Comparison of ENCODE assay signal across 13 cellular contexts in genomic region chr3:113136529-113136928, GRCh38.
DNase-seq lines count a peak whose midpoint lies in the region; ATAC-seq and TF ChIP-seq lines count a peak whose summit lies in the region.
"Had no signal": no experiment of that assay in that cellular context is flagged by ENCODE, and none has a peak within 500 bp of the region (broad histone marks: within the 10 kb centered on the region; RNA-seq: fewer than 3 reads in every experiment).

No MANE protein-coding gene starts in this region.

- H3K4me2 ChIP-seq in HCT116 (ENCODE audit: low read length) = no peak overlapping the region

- BruUV-seq in HCT116 (replicated peaks; lab: Mats Ljungman, UMichigan) = no TSS peak

- no peaks in the 10 kb centered on the region for H3K9me3 ChIP-seq in HCT116 (ENCODE audit: control insufficient read depth in 1 of 2, insufficient read depth in 1 of 2, low read depth in 1 of 2, low read length in 2 of 2)
- no peaks in the 10 kb centered on the region for H3K9me3 ChIP-seq in gastroesophageal sphincter

- TF ChIP-seq POLR2A in HCT116 (IDR thresholded peaks at IDR 0.05; ENCODE audit: borderline replicate concordance, extremely low read depth, insufficient read depth, insufficient read length) = no peak
- TF ChIP-seq POLR2A in gastroesophageal sphincter (IDR thresholded peaks at IDR 0.05) = no peak
- no peak for TF ChIP-seq POLR2A in GM18505 (IDR thresholded peaks at IDR 0.05; ENCODE audit: borderline replicate concordance, extremely low read depth, insufficient read depth, insufficient read length)

- RAD21 ChIA-PET in HCT116 (lab: Charles Lee; ENCODE audit: low non-redundant PET in 1 of 2, low total read pairs in 2 of 2, uncharacterized antibody in 2 of 2, unreplicated experiment in 2 of 2) = no interaction called here

- no peaks in the 10 kb centered on the region for H3K36me3 ChIP-seq in HCT116 (ENCODE audit: control insufficient read depth in 1 of 2, insufficient read depth in 2 of 2, low read length in 2 of 2)
- no peaks in the 10 kb centered on the region for H3K36me3 ChIP-seq in gastroesophageal sphincter

- H3K9me2 ChIP-seq in HCT116 (ENCODE audit: insufficient read depth) = no peaks in the 10 kb centered on the region

- H3K36me3 Mint-ChIP-seq in neural crest cell (ENCODE audit: low read depth) = peaks cover 9% of the 10 kb centered on the region
- peaks cover 0 to 1% of the 10 kb centered on the region in 2 donors for H3K36me3 Mint-ChIP-seq in stimulated activated naive B cell treated with anti-CD40 and anti-IgM and Interleukin-4, amounts not matched to agents 10 μg/mL and 1 μg/mL and 100 μg/mL, for 72 hours

- intact Hi-C loops in HCT116 (cut with micrococcal nuclease) = loop anchor here (1.0 to 5.0 kb wide), 3 partner anchors 84 to 491 kb away; no protein-coding TSS in a partner anchor

- TF ChIP-seq CTCF in HCT116 (IDR thresholded peaks at IDR 0.05 in 2 of 3, conservative IDR thresholded peaks at IDR 0.05 in 1 of 3; ENCODE audit: borderline replicate concordance in 1 of 3, insufficient read depth in 1 of 3, low read depth in 2 of 3, low read length in 2 of 3) (no peak), gastroesophageal sphincter (IDR thresholded peaks at IDR 0.05) (no peak), neural crest cell (conservative IDR thresholded peaks at IDR 0.05) (no peak)

- H3K4me1 Mint-ChIP-seq in neural crest cell = peaks cover 19% of the 10 kb centered on the region
- H3K4me1 Mint-ChIP-seq in stimulated activated naive B cell treated with anti-CD40 and anti-IgM and Interleukin-4, amounts not matched to agents 10 μg/mL and 1 μg/mL and 100 μg/mL, for 72 hours = peaks cover 2 to 4% of the 10 kb centered on the region in 2 donors
- H3K4me1 Mint-ChIP-seq: B cell had no signal

- 79 to 87% methylated on average over 5 of the region's 5 CpGs for WGBS in gastroesophageal sphincter (ENCODE audit: low coverage in 1 of 2), 2 donors

- POLR2A ChIA-PET in HCT116 (lab: Charles Lee) = no interaction called here

- H3K4me3 ChIP-seq in HCT116 (replicated peaks in 1 of 2; ENCODE audit: low read depth in 1 of 2, low read length in 2 of 2) = no peak overlapping the region
- H3K4me3 ChIP-seq in gastroesophageal sphincter = no peak overlapping the region
- H3K4me3 ChIP-seq: GM23248 had no signal

- H3K27ac ChIP-seq in HCT116 (ENCODE audit: low read depth, low read length) (no peak overlapping the region), gastroesophageal sphincter (peak overlapping the region; percentile 14 to 56 (median 46))
- H3K27ac ChIP-seq: GM23248 had no signal

- no peaks in the 10 kb centered on the region for H3K27me3 Mint-ChIP-seq in neural crest cell (ENCODE audit: low read depth)
- no peaks in the 10 kb centered on the region for H3K27me3 Mint-ChIP-seq in stimulated activated naive B cell treated with anti-CD40 and anti-IgM and Interleukin-4, amounts not matched to agents 10 μg/mL and 1 μg/mL and 100 μg/mL, for 72 hours
- H3K27me3 Mint-ChIP-seq: B cell; CD4-positive, alpha-beta T cell had no signal

- H3K9me3 Mint-ChIP-seq in neural crest cell = peaks cover 8% of the 10 kb centered on the region
- peaks cover 0 to 2% of the 10 kb centered on the region in 2 donors for H3K9me3 Mint-ChIP-seq in stimulated activated naive B cell treated with anti-CD40 and anti-IgM and Interleukin-4, amounts not matched to agents 10 μg/mL and 1 μg/mL and 100 μg/mL, for 72 hours

- no peaks in the 10 kb centered on the region for H4K20me1 ChIP-seq in HCT116 (ENCODE audit: insufficient read depth)

- no peak overlapping the region for H3K4me3 Mint-ChIP-seq in neural crest cell
- no peak overlapping the region for H3K4me3 Mint-ChIP-seq in stimulated activated naive B cell treated with anti-CD40 and anti-IgM and Interleukin-4, amounts not matched to agents 10 μg/mL and 1 μg/mL and 100 μg/mL, for 72 hours
- H3K4me3 Mint-ChIP-seq: B cell; CD4-positive, alpha-beta T cell had no signal

- CTCF ChIA-PET in HCT116 (lab: Charles Lee) = interaction anchor here (1.0 to 4.9 kb wide), 3 partner anchors 102 to 151 kb away, joined by 3 to 42 read pairs (median 4); no protein-coding TSS in a partner anchor

- no peaks in the 10 kb centered on the region for H3K79me2 ChIP-seq in HCT116 (ENCODE audit: insufficient read depth, low read length)

- DNase-seq in HCT116 (ENCODE audit: low read depth, low spot score) = no peak
- no peak for DNase-seq in neural crest cell (ENCODE audit: low read depth, low spot score)
- DNase-seq in stimulated activated naive B cell treated with anti-CD40 and anti-IgM and Interleukin-4, amounts not matched to agents 10 μg/mL and 1 μg/mL and 100 μg/mL, for 72 hours = no peak
- no peak for DNase-seq in D341Med (ENCODE audit: low spot score)
- DNase-seq: C1 segment of cervical spinal cord; CD4-positive, alpha-beta T cell; GF-D8 had no signal

- H3K27ac Mint-ChIP-seq in neural crest cell (ENCODE audit: unreplicated experiment) = peak overlapping the region; percentile 29
- H3K27ac Mint-ChIP-seq in stimulated activated naive B cell treated with anti-CD40 and anti-IgM and Interleukin-4, amounts not matched to agents 10 μg/mL and 1 μg/mL and 100 μg/mL, for 72 hours = no peak overlapping the region
- H3K27ac Mint-ChIP-seq: B cell; CD4-positive, alpha-beta T cell had no signal

- H3K4me1 ChIP-seq in HCT116 (ENCODE audit: control insufficient read depth in 1 of 2, insufficient read depth in 2 of 2, low read length in 2 of 2) (no peaks in the 10 kb centered on the region), gastroesophageal sphincter (peaks cover 4 to 41% (median 12%) of the 10 kb centered on the region in 3 donors)

- H2AFZ ChIP-seq in HCT116 (ENCODE audit: low read depth, low read length, poor library complexity, severe bottlenecking) = peak overlapping the region; percentile 86
- H2AFZ ChIP-seq: GM23248 had no signal

- ATAC-seq in HCT116 = no peak
- ATAC-seq in gastroesophageal sphincter = no peak
- ATAC-seq in GM19397 (IDR thresholded peaks at IDR 0.05; ENCODE audit: unreplicated experiment) = no peak
- ATAC-seq in stimulated activated naive B cell treated with anti-CD40 and anti-IgM and Interleukin-4, amounts not matched to agents 10 μg/mL and 1 μg/mL and 100 μg/mL, for 72 hours (replicated peaks) = no peak
- no peak for ATAC-seq in GM18505 (IDR thresholded peaks at IDR 0.05; ENCODE audit: unreplicated experiment)
- ATAC-seq: HepG2 had no signal

- H3K27me3 ChIP-seq in HCT116 (ENCODE audit: insufficient read depth, low read length) = no peaks in the 10 kb centered on the region
- H3K27me3 ChIP-seq in gastroesophageal sphincter = no peaks in the 10 kb centered on the region

- H3K9ac ChIP-seq in HCT116 (ENCODE audit: low read length) = no peak overlapping the region
- H3K9ac ChIP-seq: GM23248 had no signal

- TF ChIP-seq EP300 in gastroesophageal sphincter (IDR thresholded peaks at IDR 0.05) = no peak

- TF ChIP-seq RAD21 in HCT116 (IDR thresholded peaks at IDR 0.05; ENCODE audit: low read depth) = no peak

TF ChIP-seq in HCT116, 20 proteins besides CTCF, POLR2A, EP300 and RAD21:
- TF ChIP-seq SP1 (IDR thresholded peaks at IDR 0.05; ENCODE audit: low read depth) (no peak), FOSL1 (IDR thresholded peaks at IDR 0.05; ENCODE audit: low read depth) (no peak), EZH2phosphoT487 (IDR thresholded peaks at IDR 0.05; ENCODE audit: borderline replicate concordance) (no peak), POLR2AphosphoS5 (IDR thresholded peaks at IDR 0.05; ENCODE audit: low read depth, low read length) (no peak), EZH2 (IDR thresholded peaks at IDR 0.05) (no peak), ELF1 (IDR thresholded peaks at IDR 0.05; ENCODE audit: borderline replicate concordance, low read depth) (no peak), ATF3 (IDR thresholded peaks at IDR 0.05) (no peak), CBX3 (IDR thresholded peaks at IDR 0.05; ENCODE audit: low read depth) (no peak), CEBPB (IDR thresholded peaks at IDR 0.05; ENCODE audit: low read depth) (no peak), ZNF274 (IDR thresholded peaks at IDR 0.05; ENCODE audit: low read depth, low read length) (no peak)
- TF ChIP-seq, protein P1, sequence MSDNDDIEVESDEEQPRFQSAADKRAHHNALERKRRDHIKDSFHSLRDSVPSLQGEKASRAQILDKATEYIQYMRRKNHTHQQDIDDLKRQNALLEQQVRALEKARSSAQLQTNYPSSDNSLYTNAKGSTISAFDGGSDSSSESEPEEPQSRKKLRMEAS (IDR thresholded peaks at IDR 0.05) = no peak
